8 cellular contexts compared by ENCODE assay signal in the genomic region with DNA sequence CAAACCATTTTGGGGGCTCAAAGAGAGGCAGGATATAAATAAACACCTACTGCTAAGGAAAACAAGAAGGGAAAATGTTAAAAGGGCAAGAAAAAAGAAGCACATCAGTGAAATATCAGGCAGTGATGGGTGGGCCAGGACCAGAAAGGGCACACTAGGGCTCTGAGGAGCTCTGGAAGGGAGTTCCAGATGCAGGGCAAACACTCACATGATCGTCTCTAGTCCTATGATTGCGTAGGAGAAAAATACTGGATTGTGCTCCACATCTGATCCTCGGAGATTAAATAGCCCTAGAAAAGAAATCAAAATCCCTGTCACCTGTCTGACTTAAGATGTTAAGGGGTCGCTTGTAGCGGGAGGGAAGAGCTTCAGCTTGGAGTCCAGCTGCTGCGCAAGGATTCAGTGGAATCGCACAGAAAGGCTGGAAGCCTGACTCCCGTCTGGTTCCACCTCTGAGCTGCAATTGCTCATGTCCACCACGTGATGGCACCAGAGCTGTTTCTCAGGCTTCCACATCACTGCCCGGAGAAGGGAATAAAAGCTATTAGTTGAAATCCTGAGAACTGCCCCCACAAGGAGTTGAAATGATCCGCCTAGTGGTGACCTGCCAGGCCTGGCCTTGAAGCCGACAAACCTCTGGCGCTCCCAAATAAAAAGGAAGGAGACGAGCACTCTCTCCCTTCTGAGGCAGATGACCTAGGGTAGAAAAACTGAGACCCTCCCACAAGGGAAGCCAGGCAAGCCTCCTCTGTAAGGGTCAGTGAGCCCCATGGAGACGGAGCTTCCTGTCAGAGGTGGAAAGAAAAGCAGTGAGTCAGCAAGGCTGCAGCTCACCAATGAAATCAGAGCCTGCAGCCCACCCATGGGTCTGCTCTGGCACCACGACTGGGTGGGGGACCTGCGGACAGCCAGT. TPM values are rescaled to one million over a fixed set of nuclear protein-coding genes. Genes with fewer than 3 reads are reported as not detected.
DNase-seq lines count a peak whose midpoint lies in the region; ATAC-seq, FAIRE-seq and TF ChIP-seq lines count a peak whose summit lies in the region.

No MANE protein-coding gene starts in this region.

- peak; percentile 95 for FAIRE-seq in endometrium (lab: Jason Lieb, UNC)

- no peak overlapping the region for H3K4me3 Mint-ChIP-seq in mesothelial cell of epicardium

- ATAC-seq in GM19328 (IDR thresholded peaks at IDR 0.05; ENCODE audit: unreplicated experiment) (peak; percentile 63), HG03565 (IDR thresholded peaks at IDR 0.05; ENCODE audit: unreplicated experiment) (peak; percentile 48)

- H3K27ac Mint-ChIP-seq in mesothelial cell of epicardium = peak overlapping the region; percentile 19

- no peaks in the 10 kb centered on the region for H3K27me3 Mint-ChIP-seq in mesothelial cell of epicardium (ENCODE audit: low read depth)

- peak; percentile 86 for DNase-seq in NCI-H82 treated with DMSO at 0.1 percent for 48 hours (lab: John Stamatoyannopoulos, UW; ENCODE audit: unreplicated experiment)
- peak; percentile 83 for DNase-seq in activated CD8-positive, alpha-beta memory T cell treated with anti-CD3 and anti-CD28 coated beads for 24 hours
- peak; percentile 48 to 78 for DNase-seq in mesothelial cell of epicardium (ENCODE audit: low spot score in 2 of 2, unreplicated experiment in 2 of 2)
- DNase-seq in stimulated activated CD8-positive, alpha-beta memory T cell treated with anti-CD3 and anti-CD28 coated beads, Interleukin-2, amount 100 ng/mL, for 1 hour (ENCODE audit: low read depth in 2 of 2) = peak; percentile 12 to 40

- TF ChIP-seq CTCF in C4-2B (conservative IDR thresholded peaks at IDR 0.05) = peak; percentile 99
- peak; percentile 83 for TF ChIP-seq CTCF in mesothelial cell of epicardium (IDR thresholded peaks at IDR 0.05; ENCODE audit: unreplicated experiment)

- H3K4me1 Mint-ChIP-seq in mesothelial cell of epicardium = peaks cover 22% of the 10 kb centered on the region

- H3K36me3 Mint-ChIP-seq in mesothelial cell of epicardium = peaks cover 29% of the 10 kb centered on the region

- peak overlapping the region; percentile 14; the same call in 1 of the 2 replicates for H3K27ac ChIP-seq in C4-2B

- no peaks in the 10 kb centered on the region for H3K9me3 Mint-ChIP-seq in mesothelial cell of epicardium

RNA-seq across cellular contexts. Expression of gene XPNPEP1, which starts 39.2 kb away (rescaled TPM):
- 85.6 to 88.7 TPM (median 87.7 TPM) in 3 replicates for total RNA-seq in mesothelial cell of epicardium

Comparison
In these comparisons a context has a peak if more than half of its experiments do, and no peak if none do; other contexts are left out.
1. Peak in every context shown above with its lines: DNase-seq, ATAC-seq and H3K27ac ChIP-seq.
2. DNase-seq: peak in every context shown above with its lines; median percentile 86 in NCI-H82 treated with DMSO at 0.1 percent for 48 hours; 83 in activated CD8-positive, alpha-beta memory T cell treated with anti-CD3 and anti-CD28 coated beads for 24 hours; 63 in mesothelial cell of epicardium; 26 in stimulated activated CD8-positive, alpha-beta memory T cell treated with anti-CD3 and anti-CD28 coated beads, Interleukin-2, amount 100 ng/mL, for 1 hour.